In the genomic region with DNA sequence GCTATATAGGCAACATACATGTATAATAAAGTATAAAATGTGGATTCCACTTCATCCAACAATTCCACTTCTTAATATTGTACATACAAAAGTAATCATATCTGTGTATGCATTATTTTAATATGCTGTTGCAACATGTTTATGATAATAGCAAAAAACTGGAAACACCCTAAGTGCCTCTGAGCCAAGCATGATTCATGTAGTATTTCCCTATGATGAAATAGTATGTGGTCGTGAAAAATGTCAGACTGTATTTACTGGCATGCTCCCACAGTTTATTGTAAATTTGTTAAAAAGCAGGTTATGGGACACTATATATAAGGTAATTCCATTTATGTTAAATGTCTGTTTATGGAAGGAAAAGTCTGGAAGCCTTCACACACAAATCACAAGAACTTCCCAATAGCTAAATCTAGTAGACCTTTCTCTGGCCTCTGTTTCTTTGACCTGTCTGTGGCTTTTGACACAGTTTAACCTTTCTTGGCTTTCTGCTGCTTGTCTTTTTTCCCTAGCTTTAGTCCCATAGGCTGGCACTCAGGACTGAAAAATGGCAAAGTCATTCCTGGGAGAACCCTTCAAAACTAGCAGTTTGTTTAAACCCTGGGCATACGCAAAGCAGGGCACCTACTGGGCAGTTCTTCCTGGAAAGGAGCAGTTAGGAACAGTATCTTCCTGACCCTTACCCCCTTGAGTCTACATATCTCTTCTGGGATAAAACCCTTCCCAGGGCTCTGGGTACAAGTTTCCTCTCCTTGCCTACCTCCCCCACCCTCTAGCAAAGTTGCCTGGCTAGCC, we compare ENCODE assay signal across 12 cellular contexts.
DNase-seq lines count a peak whose midpoint lies in the region; FAIRE-seq and TF ChIP-seq lines count a peak whose summit lies in the region.
"Had no signal": no experiment of that assay in that cellular context is flagged by ENCODE, and none has a peak within 500 bp of the region (broad histone marks: within the 10 kb centered on the region; RNA-seq: fewer than 3 reads in every experiment).

No MANE protein-coding gene starts in this region.

- H3K4me2 ChIP-seq in fibroblast of lung (ENCODE audit: extremely low read depth, insufficient read depth, low read length) = no peak overlapping the region

- H3K27me3 ChIP-seq in fibroblast of lung (ENCODE audit: control insufficient read depth, insufficient read depth, low read length) (no peaks in the 10 kb centered on the region), rectal smooth muscle tissue (ENCODE audit: control insufficient read depth, insufficient read depth, low read length) (no peaks in the 10 kb centered on the region)
- H3K27me3 ChIP-seq: neutrophil, SJCRH30 had no signal

- DNase-seq in GM03348 (ENCODE audit: low spot score) (peak; percentile 58), RCC 7860 (ENCODE audit: low spot score) (no peak), fibroblast of lung (ENCODE audit: low read depth in 2 of 2) (peak; percentile 42 to 91), inferior parietal cortex (ENCODE audit: extremely low spot score) (no peak), type B pancreatic cell (ENCODE audit: extremely low spot score, unreplicated experiment) (no peak), NCI-H526 (lab: John Stamatoyannopoulos, UW) (no peak), immature natural killer cell (no peak)
- DNase-seq: NCI-H187 treated with DMSO at 0.1 percent for 48 hours had no signal

- TF ChIP-seq CTCF in fibroblast of lung (conservative IDR thresholded peaks at IDR 0.05 in 1 of 2, IDR thresholded peaks at IDR 0.05 in 1 of 2; ENCODE audit: low read depth in 1 of 2, low read length in 2 of 2) = no peak
- no peak for TF ChIP-seq CTCF in type B pancreatic cell (conservative IDR thresholded peaks at IDR 0.05)

- H3K4me3 Mint-ChIP-seq in type B pancreatic cell (no peak overlapping the region), immature natural killer cell (no peak overlapping the region)
- H3K4me3 Mint-ChIP-seq: central memory CD8-positive, alpha-beta T cell had no signal

- H3K9ac ChIP-seq in fibroblast of lung (ENCODE audit: insufficient read depth, low read length) (no peak overlapping the region), rectal smooth muscle tissue (ENCODE audit: low read length) (no peak overlapping the region)

- no peak overlapping the region for H3K4me3 ChIP-seq in fibroblast of lung (replicated peaks in 1 of 4; ENCODE audit: control extremely low read depth in 1 of 4, insufficient read depth in 1 of 4, low read depth in 3 of 4, low read length in 4 of 4)
- H3K4me3 ChIP-seq in rectal smooth muscle tissue (ENCODE audit: low read length) = peak overlapping the region; percentile 26
- H3K4me3 ChIP-seq: SJCRH30 had no signal

- H3K27me3 Mint-ChIP-seq in type B pancreatic cell (no peaks in the 10 kb centered on the region), immature natural killer cell (ENCODE audit: low read depth in 3 of 3) (no peaks in the 10 kb centered on the region)
- H3K27me3 Mint-ChIP-seq: central memory CD8-positive, alpha-beta T cell had no signal

- H3K79me2 ChIP-seq in fibroblast of lung (ENCODE audit: control insufficient read depth, insufficient read depth, low read length) = no peaks in the 10 kb centered on the region

- H2AFZ ChIP-seq in fibroblast of lung (ENCODE audit: low read length) = no peak overlapping the region

- H3K27ac Mint-ChIP-seq in type B pancreatic cell = no peak overlapping the region
- H3K27ac Mint-ChIP-seq in immature natural killer cell = no peak overlapping the region

- peak; percentile 45 for FAIRE-seq in RCC 7860 (lab: Jason Lieb, UNC)

- H3K36me3 ChIP-seq in fibroblast of lung (ENCODE audit: control insufficient read depth, insufficient read depth, low read length) = no peaks in the 10 kb centered on the region
- H3K36me3 ChIP-seq in rectal smooth muscle tissue (ENCODE audit: control insufficient read depth, insufficient read depth, low read length) = no peaks in the 10 kb centered on the region
- H3K36me3 ChIP-seq: neutrophil, SJCRH30 had no signal

- H3K4me1 Mint-ChIP-seq in type B pancreatic cell (ENCODE audit: unreplicated experiment) (peaks cover 8% of the 10 kb centered on the region), immature natural killer cell (no peaks in the 10 kb centered on the region)

- H3K4me1 ChIP-seq in fibroblast of lung (ENCODE audit: control insufficient read depth, extremely low read depth, insufficient read depth, low read length) (peaks cover 8% of the 10 kb centered on the region), rectal smooth muscle tissue (ENCODE audit: control insufficient read depth, insufficient read depth, low read length) (peaks cover 9% of the 10 kb centered on the region)

- H4K20me1 ChIP-seq in fibroblast of lung (ENCODE audit: control insufficient read depth, extremely low read depth, insufficient read depth, low read length) = no peaks in the 10 kb centered on the region

- no peaks in the 10 kb centered on the region for H3K9me3 ChIP-seq in fibroblast of lung (ENCODE audit: control insufficient read depth, insufficient read depth, low read depth, low read length)
- H3K9me3 ChIP-seq: neutrophil, SJCRH30 had no signal

- H3K9me3 Mint-ChIP-seq in type B pancreatic cell = no peaks in the 10 kb centered on the region
- no peaks in the 10 kb centered on the region for H3K9me3 Mint-ChIP-seq in immature natural killer cell
- H3K9me3 Mint-ChIP-seq: central memory CD8-positive, alpha-beta T cell had no signal

- H3K36me3 Mint-ChIP-seq in type B pancreatic cell = no peaks in the 10 kb centered on the region
- peaks cover 0 to 9% (median 3%) of the 10 kb centered on the region in 3 donors for H3K36me3 Mint-ChIP-seq in immature natural killer cell

- H3K27ac ChIP-seq in fibroblast of lung (ENCODE audit: insufficient read depth, low read length) = no peak overlapping the region
- H3K27ac ChIP-seq in rectal smooth muscle tissue (ENCODE audit: low read depth, low read length) = no peak overlapping the region
- H3K27ac ChIP-seq: neutrophil, SJCRH30 had no signal

Comparison
In these comparisons a context has a peak if more than half of its experiments do, and no peak if none do; other contexts are left out.
1. DNase-seq: peak in GM03348 (single experiment) and fibroblast of lung (2 of 2); none in RCC 7860 (single experiment), inferior parietal cortex (single experiment), type B pancreatic cell (single experiment), NCI-H526 (0 of 2) and immature natural killer cell (0 of 3).